23 cellular contexts compared by ENCODE assay signal in the genomic region with DNA sequence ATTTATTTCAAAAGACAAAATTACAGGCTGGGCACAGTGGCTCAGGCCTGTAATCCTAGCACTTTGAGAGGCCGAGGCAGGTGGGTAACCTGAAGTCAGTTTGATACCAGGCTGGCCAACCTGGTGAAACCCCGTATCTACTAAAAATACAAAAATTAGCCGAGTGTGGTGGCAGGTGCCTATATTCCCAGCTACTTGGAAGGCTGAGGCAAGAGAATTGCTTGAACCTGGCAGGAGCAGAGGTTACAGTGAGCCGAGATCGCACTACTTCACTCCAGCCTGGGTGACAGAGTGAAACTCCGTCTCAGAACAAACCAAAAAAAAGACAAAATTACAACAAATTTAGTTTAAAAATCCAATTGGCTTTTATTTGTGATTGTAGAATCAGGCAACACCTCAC.
"Had no signal": no experiment of that assay in that cellular context is flagged by ENCODE, and none has a peak within 500 bp of the region (broad histone marks: within the 10 kb centered on the region; RNA-seq: fewer than 3 reads in every experiment).

No MANE protein-coding gene starts in this region.

- H3K27me3 Mint-ChIP-seq: memory B cell; progenitor cell of endocrine pancreas; stimulated activated naive B cell treated with anti-CD40 and anti-IgM and Interleukin-4, amounts not matched to agents 10 μg/mL and 1 μg/mL and 100 μg/mL, for 72 hours had no signal

- H3K36me3 ChIP-seq: left ventricle myocardium inferior, right atrium auricular region, stomach, thyroid gland, transverse colon, upper lobe of left lung, vagina had no signal

- H3K27ac ChIP-seq: left ventricle myocardium inferior, right atrium auricular region, skin epidermis, stomach, testis, thyroid gland, transverse colon, upper lobe of left lung, vagina had no signal

- H3K4me3 ChIP-seq: left ventricle myocardium inferior, lung, mucosa of descending colon, right atrium auricular region, skin epidermis, stomach, testis, thyroid gland, transverse colon, upper lobe of left lung, vagina had no signal

- ATAC-seq: naive thymus-derived CD4-positive, alpha-beta T cell; natural killer cell treated with Interleukin-12 subunit alpha and Interleukin-12 subunit beta and Interleukin-15 and Interleukin-18, amount 100 ng/mL, for 72 hours; sciatic nerve; stimulated activated naive CD8-positive, alpha-beta T cell treated with anti-CD3 and anti-CD28 coated beads, Interleukin-15, Interleukin-2, amounts not matched to agents 100 U/mL and 50 U/mL, for 24 hours had no signal

- H3K9me3 ChIP-seq: left ventricle myocardium inferior, mucosa of descending colon, right atrium auricular region, stomach, testis, thyroid gland, transverse colon, upper lobe of left lung, vagina had no signal

- H3K4me3 Mint-ChIP-seq: memory B cell; naive thymus-derived CD4-positive, alpha-beta T cell; natural killer cell treated with Interleukin-12 subunit alpha and Interleukin-12 subunit beta and Interleukin-15 and Interleukin-18, amount 100 ng/mL, for 72 hours; stimulated activated naive B cell treated with anti-CD40 and anti-IgM and Interleukin-4, amounts not matched to agents 10 μg/mL and 1 μg/mL and 100 μg/mL, for 72 hours had no signal

- H3K4me1 ChIP-seq: left ventricle myocardium inferior, right atrium auricular region, stomach, testis, thyroid gland, upper lobe of left lung, vagina had no signal

- H3K36me3 Mint-ChIP-seq: memory B cell; naive thymus-derived CD4-positive, alpha-beta T cell; natural killer cell treated with Interleukin-12 subunit alpha and Interleukin-12 subunit beta and Interleukin-15 and Interleukin-18, amount 100 ng/mL, for 72 hours; stimulated activated naive B cell treated with anti-CD40 and anti-IgM and Interleukin-4, amounts not matched to agents 10 μg/mL and 1 μg/mL and 100 μg/mL, for 72 hours had no signal

- H3K27me3 ChIP-seq: right atrium auricular region, stomach, testis, thyroid gland, transverse colon, upper lobe of left lung, vagina had no signal

- H3K9me3 Mint-ChIP-seq: memory B cell; naive thymus-derived CD4-positive, alpha-beta T cell; natural killer cell treated with Interleukin-12 subunit alpha and Interleukin-12 subunit beta and Interleukin-15 and Interleukin-18, amount 100 ng/mL, for 72 hours; stimulated activated naive B cell treated with anti-CD40 and anti-IgM and Interleukin-4, amounts not matched to agents 10 μg/mL and 1 μg/mL and 100 μg/mL, for 72 hours had no signal

- DNase-seq: left ventricle myocardium inferior; midbrain; naive thymus-derived CD4-positive, alpha-beta T cell; stimulated activated CD4-positive, alpha-beta T cell treated with anti-CD3 and anti-CD28 coated beads, Interleukin-12 subunit alpha, Interleukin-12 subunit beta, amount 100 ng/mL, for 4 hours; stimulated activated CD4-positive, alpha-beta T cell treated with anti-CD3 and anti-CD28 coated beads, Interleukin-15, amount 100 ng/mL, for 24 hours; stimulated activated CD4-positive, alpha-beta T cell treated with anti-CD3 and anti-CD28 coated beads, Interleukin-2, amount 100 ng/mL, for 24 hours; stimulated activated CD4-positive, alpha-beta T cell treated with anti-CD3 and anti-CD28 coated beads, Interleukin-4, amount 100 ng/mL, for 1 hour; stimulated activated naive B cell treated with anti-CD40 and anti-IgM and Interleukin-4, amounts not matched to agents 10 μg/mL and 1 μg/mL and 100 μg/mL, for 72 hours; stimulated activated naive CD8-positive, alpha-beta T cell treated with anti-CD3 and anti-CD28 coated beads, Interleukin-15, Interleukin-2, amounts not matched to agents 100 U/mL and 50 U/mL, for 24 hours; stomach; testis; thyroid gland; transverse colon; upper lobe of left lung had no signal

- H3K27ac Mint-ChIP-seq: memory B cell; naive thymus-derived CD4-positive, alpha-beta T cell; natural killer cell treated with Interleukin-12 subunit alpha and Interleukin-12 subunit beta and Interleukin-15 and Interleukin-18, amount 100 ng/mL, for 72 hours; progenitor cell of endocrine pancreas; stimulated activated naive B cell treated with anti-CD40 and anti-IgM and Interleukin-4, amounts not matched to agents 10 μg/mL and 1 μg/mL and 100 μg/mL, for 72 hours had no signal
